In genomic region chr7:151174246-151175046, GRCh38 we compare ENCODE assay signal across 1 cellular context.
TF ChIP-seq lines count a peak whose summit lies in the region.

No MANE protein-coding gene starts in this region.

TF ChIP-seq in K562, 482 proteins besides CTCF, POLR2A, EP300 and RAD21:
- TF ChIP-seq STAT6 (CRISPR knock-in tag; IDR thresholded peaks at IDR 0.05): no peak
- TF ChIP-seq COPS2 (conservative IDR thresholded peaks at IDR 0.05): no peak
- no peak for TF ChIP-seq ZNF146 (CRISPR knock-in tag; IDR thresholded peaks at IDR 0.05; ENCODE audit: unreplicated experiment)
- TF ChIP-seq NELFE (IDR thresholded peaks at IDR 0.05; ENCODE audit: insufficient read depth, insufficient read length): no peak
- no peak for TF ChIP-seq KLF16 (IDR thresholded peaks at IDR 0.05)
- no peak for TF ChIP-seq SIN3B (IDR thresholded peaks at IDR 0.05; ENCODE audit: low read depth)
- no peak for TF ChIP-seq PKNOX1 (IDR thresholded peaks at IDR 0.05)
- no peak for TF ChIP-seq CEBPB (tag; IDR thresholded peaks at IDR 0.05)
- TF ChIP-seq ETV1 (tag; conservative IDR thresholded peaks at IDR 0.05; ENCODE audit: low read depth): no peak
- TF ChIP-seq CREB3 (tag; conservative IDR thresholded peaks at IDR 0.05; ENCODE audit: low read depth): no peak
- peak in 1 of 2 experiments; percentile 77 for TF ChIP-seq E2F6 (IDR thresholded peaks at IDR 0.05; ENCODE audit: borderline replicate concordance in 1 of 2, extremely low read depth in 1 of 2, insufficient read depth in 1 of 2, insufficient read length in 1 of 2, low read depth in 1 of 2, low read length in 1 of 2, poor library complexity in 1 of 2, severe bottlenecking in 1 of 2)
- TF ChIP-seq ZNF77 (CRISPR knock-in tag; IDR thresholded peaks at IDR 0.05): no peak
- TF ChIP-seq HMG20B (CRISPR knock-in tag; IDR thresholded peaks at IDR 0.05): no peak
- TF ChIP-seq CBFA2T3 (IDR thresholded peaks at IDR 0.05): no peak
- TF ChIP-seq SRSF7 (optimal IDR thresholded peaks at IDR 0.05; ENCODE audit: low read depth, low read length): no peak
- TF ChIP-seq MTA2 (IDR thresholded peaks at IDR 0.05; ENCODE audit: low read depth): no peak
- TF ChIP-seq SMARCE1 (IDR thresholded peaks at IDR 0.05): no peak
- no peak for TF ChIP-seq TAF7 (tag; IDR thresholded peaks at IDR 0.05)
- no peak for TF ChIP-seq ZNF324 (CRISPR knock-in tag; IDR thresholded peaks at IDR 0.05)
- TF ChIP-seq IRF9 (tag; IDR thresholded peaks at IDR 0.05): no peak
- no peak for TF ChIP-seq CREM (IDR thresholded peaks at IDR 0.05; ENCODE audit: low read depth)
- TF ChIP-seq ZBTB33 (CRISPR knock-in tag; IDR thresholded peaks at IDR 0.05): peak; percentile 97
- peak; percentile 84 for TF ChIP-seq PCBP1 (IDR thresholded peaks at IDR 0.05; ENCODE audit: low read depth, low read length, poor library complexity, severe bottlenecking)
- TF ChIP-seq ZNF695 (CRISPR knock-in tag; IDR thresholded peaks at IDR 0.05): no peak
- TF ChIP-seq IRF1 (CRISPR knock-in tag; IDR thresholded peaks at IDR 0.05; ENCODE audit: borderline replicate concordance): no peak
- no peak for TF ChIP-seq RERE (CRISPR knock-in tag; IDR thresholded peaks at IDR 0.05; ENCODE audit: borderline replicate concordance)
- peak; percentile 93 for TF ChIP-seq RFX5 (IDR thresholded peaks at IDR 0.05; ENCODE audit: low read depth, low read length)
- peak; percentile 38; the same call in 1 of the 2 replicates for TF ChIP-seq ATF3 (IDR thresholded peaks at IDR 0.05)
- TF ChIP-seq ATF3 (CRISPR knock-in tag; conservative IDR thresholded peaks at IDR 0.05): no peak
- TF ChIP-seq TCF7 (IDR thresholded peaks at IDR 0.05; ENCODE audit: borderline replicate concordance): no peak
- no peak for TF ChIP-seq TAF1 (IDR thresholded peaks at IDR 0.05; ENCODE audit: control insufficient read depth, extremely low read depth, insufficient read depth, low read length, severe bottlenecking)
